In the genomic region with DNA sequence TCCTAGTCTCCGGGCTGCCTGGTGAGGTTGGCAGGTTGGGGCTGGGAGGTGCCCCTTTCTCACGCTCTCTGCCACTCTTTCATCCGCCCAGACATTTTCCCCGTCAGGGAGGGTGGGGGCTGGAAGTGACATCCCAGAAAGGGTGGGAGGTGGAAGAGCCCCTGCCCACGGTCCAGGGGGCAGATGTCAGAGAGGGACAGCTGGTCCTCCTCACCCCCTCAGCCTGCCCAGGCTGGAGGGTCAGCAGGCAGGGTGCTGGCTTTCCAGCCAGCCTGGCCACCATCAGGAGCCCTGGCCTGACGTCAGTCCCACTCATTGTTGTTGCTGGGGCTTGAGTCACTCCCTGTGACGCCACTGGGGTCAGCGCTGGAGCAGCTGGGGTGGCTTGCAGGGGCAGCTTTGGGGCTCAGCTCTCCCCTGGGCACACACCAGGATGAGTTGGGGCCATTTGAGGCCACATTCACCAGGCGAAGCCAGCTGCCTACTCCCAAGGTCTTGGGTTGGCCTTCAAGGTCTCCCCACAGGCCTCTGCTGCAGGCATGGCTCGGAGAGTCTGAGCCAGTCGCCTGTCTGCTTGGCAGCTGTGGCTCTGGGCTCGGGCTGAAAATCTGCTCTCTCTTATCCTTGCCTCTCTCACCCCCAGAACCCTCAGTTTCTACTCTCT, we compare ENCODE assay signal across 1 cellular context.
TF ChIP-seq lines count a peak whose summit lies in the region.

No MANE protein-coding gene starts in this region.

TF ChIP-seq in SK-N-SH treated with all-trans-retinoic acid at 6 μM for 48 hours, 23 proteins besides CTCF, POLR2A, EP300 and RAD21 (continued from another document):
- TF ChIP-seq, protein P1, sequence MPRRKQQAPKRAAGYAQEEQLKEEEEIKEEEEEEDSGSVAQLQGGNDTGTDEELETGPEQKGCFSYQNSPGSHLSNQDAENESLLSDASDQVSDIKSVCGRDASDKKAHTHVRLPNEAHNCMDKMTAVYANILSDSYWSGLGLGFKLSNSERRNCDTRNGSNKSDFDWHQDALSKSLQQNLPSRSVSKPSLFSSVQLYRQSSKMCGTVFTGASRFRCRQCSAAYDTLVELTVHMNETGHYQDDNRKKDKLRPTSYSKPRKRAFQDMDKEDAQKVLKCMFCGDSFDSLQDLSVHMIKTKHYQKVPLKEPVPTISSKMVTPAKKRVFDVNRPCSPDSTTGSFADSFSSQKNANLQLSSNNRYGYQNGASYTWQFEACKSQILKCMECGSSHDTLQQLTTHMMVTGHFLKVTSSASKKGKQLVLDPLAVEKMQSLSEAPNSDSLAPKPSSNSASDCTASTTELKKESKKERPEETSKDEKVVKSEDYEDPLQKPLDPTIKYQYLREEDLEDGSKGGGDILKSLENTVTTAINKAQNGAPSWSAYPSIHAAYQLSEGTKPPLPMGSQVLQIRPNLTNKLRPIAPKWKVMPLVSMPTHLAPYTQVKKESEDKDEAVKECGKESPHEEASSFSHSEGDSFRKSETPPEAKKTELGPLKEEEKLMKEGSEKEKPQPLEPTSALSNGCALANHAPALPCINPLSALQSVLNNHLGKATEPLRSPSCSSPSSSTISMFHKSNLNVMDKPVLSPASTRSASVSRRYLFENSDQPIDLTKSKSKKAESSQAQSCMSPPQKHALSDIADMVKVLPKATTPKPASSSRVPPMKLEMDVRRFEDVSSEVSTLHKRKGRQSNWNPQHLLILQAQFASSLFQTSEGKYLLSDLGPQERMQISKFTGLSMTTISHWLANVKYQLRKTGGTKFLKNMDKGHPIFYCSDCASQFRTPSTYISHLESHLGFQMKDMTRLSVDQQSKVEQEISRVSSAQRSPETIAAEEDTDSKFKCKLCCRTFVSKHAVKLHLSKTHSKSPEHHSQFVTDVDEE (CRISPR knock-in tag; IDR thresholded peaks at IDR 0.05), result no peak
